ENCODE assay signal across 8 cellular contexts in the genomic region with DNA sequence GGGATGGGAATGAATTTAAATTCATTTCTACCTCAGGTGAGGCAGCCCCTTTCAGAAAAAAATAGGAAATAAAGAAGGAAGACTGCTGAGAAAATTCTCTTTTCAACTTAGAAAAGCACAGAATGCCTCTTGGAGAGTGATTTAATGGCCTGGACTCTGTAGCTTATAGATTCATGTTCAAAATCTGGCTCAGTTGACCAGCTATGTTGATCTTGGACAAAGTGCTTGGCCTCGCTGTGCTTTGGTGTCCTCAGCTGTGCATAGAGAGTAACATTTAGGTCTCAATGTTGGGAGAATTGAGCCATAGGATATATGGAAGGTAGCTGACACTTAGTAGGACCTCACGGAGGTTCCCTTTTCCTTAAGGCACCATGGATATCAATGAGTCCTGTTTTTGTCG. TPM values are rescaled to one million over a fixed set of nuclear protein-coding genes. Genes with fewer than 3 reads are reported as not detected.
"Had no signal": no experiment of that assay in that cellular context is flagged by ENCODE, and none has a peak within 500 bp of the region (broad histone marks: within the 10 kb centered on the region; RNA-seq: fewer than 3 reads in every experiment).

No MANE protein-coding gene starts in this region.

- DNase-seq: IMR-90, KBM-7 had no signal

- ATAC-seq: K562 had no signal

- FAIRE-seq: HTR-8/SVneo, K562 had no signal

- H3K27ac ChIP-seq: HL-60 had no signal

- H3K4me3 ChIP-seq: K562 had no signal

RNA-seq across cellular contexts. Expression of gene SFRP2, which starts 49.7 kb away (rescaled TPM):
- total RNA-seq: HT-29, HT1080, IMR-90 had no signal
- polyA plus RNA-seq: IgD-negative memory B cell, IMR-90, K562 had no signal
